1 cellular context compared by ENCODE assay signal in genomic region chr2:218272531-218273212, GRCh38.
TF ChIP-seq lines count a peak whose summit lies in the region.

No MANE protein-coding gene starts in this region.

TF ChIP-seq in GM12878, 131 proteins besides CTCF, POLR2A, EP300 and RAD21:
- TF ChIP-seq PRDM15 (CRISPR knock-in tag; IDR thresholded peaks at IDR 0.05) (no peak), ZNF24 (IDR thresholded peaks at IDR 0.05) (no peak), TCF7 (IDR thresholded peaks at IDR 0.05; ENCODE audit: borderline replicate concordance) (no peak), RUNX3 (IDR thresholded peaks at IDR 0.05; ENCODE audit: low read length) (0 out of 2 replicates have a peak, but pooled peaks have one; percentile 39), SP1 (IDR thresholded peaks at IDR 0.05; ENCODE audit: low read depth, low read length) (no peak), ETV6 (conservative IDR thresholded peaks at IDR 0.05 in 1 of 2, IDR thresholded peaks at IDR 0.05 in 1 of 2; ENCODE audit: borderline replicate concordance in 1 of 2, low read depth in 1 of 2) (no peak), NKRF (conservative IDR thresholded peaks at IDR 0.05) (no peak), BHLHE40 (IDR thresholded peaks at IDR 0.05; ENCODE audit: borderline replicate concordance in 1 of 2, low read depth in 2 of 2, low read length in 1 of 2) (0 out of 4 replicates have a peak, but pooled peaks of 1 of the 2 experiments have one; percentile 14), BRCA1 (IDR thresholded peaks at IDR 0.05; ENCODE audit: low read depth, low read length) (no peak), TBL1XR1 (IDR thresholded peaks at IDR 0.05; ENCODE audit: low read depth, low read length) (0 out of 2 replicates have a peak, but pooled peaks have one; percentile 27), YY1 (IDR thresholded peaks at IDR 0.05; ENCODE audit: low read depth, low read length) (peak; percentile 71), RFX5 (IDR thresholded peaks at IDR 0.05; ENCODE audit: low read depth, low read length) (no peak), RAD51 (IDR thresholded peaks at IDR 0.05) (no peak), NBN (IDR thresholded peaks at IDR 0.05) (no peak), SRF (IDR thresholded peaks at IDR 0.05; ENCODE audit: low read depth in 2 of 2, low read length in 2 of 2) (no peak), MLLT1 (IDR thresholded peaks at IDR 0.05) (no peak), HCFC1 (IDR thresholded peaks at IDR 0.05; ENCODE audit: low read length) (no peak), WRNIP1 (IDR thresholded peaks at IDR 0.05; ENCODE audit: borderline replicate concordance, low read depth, low read length) (0 out of 2 replicates have a peak, but pooled peaks have one; percentile 29), ZBTB40 (IDR thresholded peaks at IDR 0.05; ENCODE audit: borderline replicate concordance) (peak; percentile 87), NR2C1 (IDR thresholded peaks at IDR 0.05) (no peak), BMI1 (IDR thresholded peaks at IDR 0.05; ENCODE audit: borderline replicate concordance) (no peak), PBX3 (IDR thresholded peaks at IDR 0.05; ENCODE audit: insufficient replicate concordance, low read depth, low read length) (no peak), E2F4 (IDR thresholded peaks at IDR 0.05; ENCODE audit: low read depth, low read length) (no peak), HDAC2 (IDR thresholded peaks at IDR 0.05) (no peak), NFXL1 (IDR thresholded peaks at IDR 0.05; ENCODE audit: borderline replicate concordance) (no peak), RCOR1 (conservative IDR thresholded peaks at IDR 0.05; ENCODE audit: low read depth, low read length) (0 out of 2 replicates have a peak, but pooled peaks have one; percentile 63), SMC3 (IDR thresholded peaks at IDR 0.05; ENCODE audit: borderline replicate concordance, low read length) (peak; percentile 94), PAX8 (IDR thresholded peaks at IDR 0.05) (no peak), SMARCA5 (IDR thresholded peaks at IDR 0.05) (peak; percentile 62; the same call in 1 of the 2 replicates), MEF2B (IDR thresholded peaks at IDR 0.05; ENCODE audit: partially characterized antibody, poor library complexity, severe bottlenecking) (peak; percentile 90), NRF1 (conservative IDR thresholded peaks at IDR 0.05; ENCODE audit: low read depth, low read length) (no peak), EZH2 (IDR thresholded peaks at IDR 0.05; ENCODE audit: borderline replicate concordance, control insufficient read depth, low read depth, low read length) (no peak), CEBPB (IDR thresholded peaks at IDR 0.05; ENCODE audit: borderline replicate concordance in 1 of 2, low read depth in 2 of 2, low read length in 2 of 2) (no peak), ZNF207 (IDR thresholded peaks at IDR 0.05; ENCODE audit: borderline replicate concordance) (no peak), IKZF1 (conservative IDR thresholded peaks at IDR 0.05) (no peak), CBFB (IDR thresholded peaks at IDR 0.05; ENCODE audit: low read depth) (no peak), ELK1 (IDR thresholded peaks at IDR 0.05; ENCODE audit: low read depth, low read length) (peak; percentile 29; the same call in 1 of the 2 replicates), PKNOX1 (IDR thresholded peaks at IDR 0.05) (no peak), SKIL (IDR thresholded peaks at IDR 0.05; ENCODE audit: low read depth, poor library complexity, severe bottlenecking) (peak; percentile 15), ZZZ3 (IDR thresholded peaks at IDR 0.05; ENCODE audit: control insufficient read depth, insufficient read length, low read depth) (no peak), NR2F1 (conservative IDR thresholded peaks at IDR 0.05) (no peak), CBX3 (IDR thresholded peaks at IDR 0.05; ENCODE audit: borderline replicate concordance, low read depth) (no peak), NFIC (IDR thresholded peaks at IDR 0.05; ENCODE audit: low read depth, low read length) (no peak)
